Comparison of ENCODE assay signal across 8 cellular contexts in the genomic region with DNA sequence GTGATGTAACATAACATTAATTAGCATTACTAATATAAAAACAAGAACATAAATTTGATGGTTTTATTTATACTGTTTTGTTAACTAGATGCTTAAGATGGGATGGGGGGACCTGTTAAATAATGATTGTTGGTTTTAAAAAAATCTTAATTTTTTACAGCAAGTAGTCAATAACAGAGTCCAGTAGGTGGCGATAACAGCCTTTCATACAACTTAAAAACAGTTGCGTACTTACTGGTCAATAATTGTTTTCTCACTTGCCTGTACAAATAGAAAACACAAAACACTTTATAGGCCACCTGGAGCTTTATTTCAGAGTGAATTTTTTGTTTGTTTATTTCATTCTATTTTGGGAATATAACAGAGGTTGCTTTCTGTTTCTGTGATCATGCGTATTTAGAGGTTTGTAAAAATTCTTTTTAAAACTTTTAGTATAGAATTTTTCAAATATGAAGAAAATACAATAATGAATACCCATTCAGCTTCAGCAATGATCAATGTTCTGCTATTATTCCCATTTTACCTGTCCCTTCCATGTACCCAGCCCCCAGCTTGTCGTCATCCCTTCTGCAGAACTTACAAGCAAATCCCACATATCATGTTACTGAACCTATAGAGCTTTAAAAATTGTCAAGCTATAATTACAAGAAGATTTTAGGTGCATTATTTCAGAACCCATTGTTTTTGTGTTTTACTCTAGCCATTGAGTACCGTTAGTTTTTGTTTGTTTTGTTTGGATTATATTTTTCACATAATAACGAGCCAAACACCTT.
DNase-seq lines count a peak whose midpoint lies in the region; ATAC-seq and TF ChIP-seq lines count a peak whose summit lies in the region.

No MANE protein-coding gene starts in this region.

- H3K79me2 ChIP-seq in hepatocyte = no peaks in the 10 kb centered on the region

- no peak overlapping the region for H3K4me3 Mint-ChIP-seq in activated CD8-positive, alpha-beta T cell treated with anti-CD3 and anti-CD28 coated beads for 36 hours

- CTCF ChIA-PET in activated CD8-positive, alpha-beta T cell treated with anti-CD3 and anti-CD28 coated beads for 36 hours (lab: Charles Lee) = interaction anchor here (0.7 to 1.7 kb wide), 13 partner anchors 8 to 581 kb away, joined by 3 to 8 read pairs (median 4); no protein-coding TSS in a partner anchor

- no peak overlapping the region for H2AFZ ChIP-seq in hepatocyte

- POLR2A ChIA-PET in activated CD8-positive, alpha-beta T cell treated with anti-CD3 and anti-CD28 coated beads for 36 hours (lab: Charles Lee) = no interaction called here

- no peak overlapping the region for H3K27ac Mint-ChIP-seq in activated CD8-positive, alpha-beta T cell treated with anti-CD3 and anti-CD28 coated beads for 36 hours

- H3K36me3 Mint-ChIP-seq in activated CD8-positive, alpha-beta T cell treated with anti-CD3 and anti-CD28 coated beads for 36 hours (ENCODE audit: low read depth) = no peaks in the 10 kb centered on the region

- no peaks in the 10 kb centered on the region for H3K27me3 ChIP-seq in hepatocyte

- no peak overlapping the region for H3K27ac ChIP-seq in hepatocyte

- TF ChIP-seq CTCF in GM20000 (IDR thresholded peaks at IDR 0.05; ENCODE audit: extremely low read depth, missing control alignments) (peak; percentile 39), hepatocyte (IDR thresholded peaks at IDR 0.05; ENCODE audit: poor library complexity) (peak; percentile 79)
- TF ChIP-seq CTCF in activated CD8-positive, alpha-beta T cell treated with anti-CD3 and anti-CD28 coated beads for 36 hours (IDR thresholded peaks at IDR 0.05) = peak; percentile 80

- peak overlapping the region; percentile 59 for H3K4me2 ChIP-seq in hepatocyte

- peak; percentile 60 for ATAC-seq in activated CD8-positive, alpha-beta T cell treated with anti-CD3 and anti-CD28 coated beads for 36 hours
- ATAC-seq in GM21360 (IDR thresholded peaks at IDR 0.05; ENCODE audit: unreplicated experiment) = no peak

- no peaks in the 10 kb centered on the region for H3K27me3 Mint-ChIP-seq in activated CD8-positive, alpha-beta T cell treated with anti-CD3 and anti-CD28 coated beads for 36 hours

- no peaks in the 10 kb centered on the region for H4K20me1 ChIP-seq in hepatocyte (ENCODE audit: insufficient read depth, poor library complexity, severe bottlenecking)

- H3K4me1 ChIP-seq in hepatocyte (ENCODE audit: insufficient read depth) = peaks cover 4% of the 10 kb centered on the region

- H3K9me3 Mint-ChIP-seq in activated CD8-positive, alpha-beta T cell treated with anti-CD3 and anti-CD28 coated beads for 36 hours = no peaks in the 10 kb centered on the region

- intact Hi-C loops in activated CD8-positive, alpha-beta T cell treated with anti-CD3 and anti-CD28 coated beads for 36 hours (cut with micrococcal nuclease) = loop anchor here (5.0 kb wide), 1 partner anchor 558 kb away; no protein-coding TSS in a partner anchor

- 52% methylated on average over 6 of the region's 6 CpGs for WGBS in hepatocyte (ENCODE audit: low lambda C conversion rate, missing lambda C conversion rate)

- DNase-seq in AML-193 (lab: John Stamatoyannopoulos, UW) = peak; percentile 28 to 39
- peak; percentile 25 for DNase-seq in GM20000 (ENCODE audit: low spot score)
- peak; percentile 50 to 70 for DNase-seq in NCI-H2081 (lab: John Stamatoyannopoulos, UW)
- DNase-seq in activated CD8-positive, alpha-beta T cell treated with anti-CD3 and anti-CD28 coated beads for 36 hours = no peak
- peak; percentile 70 for DNase-seq in hepatocyte (ENCODE audit: low spot score)
- peak; percentile 19 for DNase-seq in stromal cell of bone marrow (ENCODE audit: low read depth)
- no peak for DNase-seq in C1 segment of cervical spinal cord (lab: John Stamatoyannopoulos, UW)

- peaks cover 10% of the 10 kb centered on the region for H3K4me1 Mint-ChIP-seq in activated CD8-positive, alpha-beta T cell treated with anti-CD3 and anti-CD28 coated beads for 36 hours (ENCODE audit: low read depth)

- no peak overlapping the region for H3K4me3 ChIP-seq in hepatocyte

- no peaks in the 10 kb centered on the region for H3K9me2 ChIP-seq in hepatocyte (replicated peaks; ENCODE audit: insufficient read depth)

- no peaks in the 10 kb centered on the region for H3K9me3 ChIP-seq in hepatocyte (ENCODE audit: low read depth)

- H3K36me3 ChIP-seq in hepatocyte (replicated peaks; ENCODE audit: insufficient read depth, low read depth) = no peaks in the 10 kb centered on the region

Comparison
In these comparisons a context has a peak if more than half of its experiments do, and no peak if none do; other contexts are left out.
1. DNase-seq: peak in AML-193 (2 of 2), GM20000 (single experiment), NCI-H2081 (2 of 2), hepatocyte (single experiment) and stromal cell of bone marrow (single experiment); none in activated CD8-positive, alpha-beta T cell treated with anti-CD3 and anti-CD28 coated beads for 36 hours (single experiment) and C1 segment of cervical spinal cord (0 of 14).
2. Peak in every context shown above with its lines, with median percentiles within 50 percentile points of each other: CTCF ChIP-seq.